23 cellular contexts compared by ENCODE assay signal in genomic region chr12:125455556-125455955, GRCh38.
DNase-seq lines count a peak whose midpoint lies in the region; ATAC-seq and TF ChIP-seq lines count a peak whose summit lies in the region.
"Had no signal": no experiment of that assay in that cellular context is flagged by ENCODE, and none has a peak within 500 bp of the region (broad histone marks: within the 10 kb centered on the region; RNA-seq: fewer than 3 reads in every experiment).

No MANE protein-coding gene starts in this region.

- H3K27ac ChIP-seq in breast epithelium (no peak overlapping the region), WERI-Rb-1 (no peak overlapping the region)
- H3K27ac ChIP-seq: A549, colonic mucosa, PC-9, SJCRH30, upper lobe of right lung had no signal

- no TSS peak for BruUV-seq in MCF 10A (replicated peaks; lab: Mats Ljungman, UMichigan)

- no peaks in the 10 kb centered on the region for H3K36me3 Mint-ChIP-seq in MCF 10A (ENCODE audit: insufficient read depth, unreplicated experiment)
- no peaks in the 10 kb centered on the region for H3K36me3 Mint-ChIP-seq in activated CD8-positive, alpha-beta T cell treated with anti-CD3 and anti-CD28 coated beads, Interleukin-2, amount 10 ng/mL, durations not matched to agents 7 days and 5 days (ENCODE audit: low read depth)
- H3K36me3 Mint-ChIP-seq: activated naive CD8-positive, alpha-beta T cell treated with anti-CD3 and anti-CD28 coated beads for 36 hours had no signal

- intact Hi-C loops in MCF 10A (cut with micrococcal nuclease) = no loop called here
- intact Hi-C loops in breast epithelium (cut with DNase I; ENCODE audit: low total_unique reads) = no loop called here

- TF ChIP-seq CTCF in MCF 10A (IDR thresholded peaks at IDR 0.05; ENCODE audit: unreplicated experiment) = no peak
- TF ChIP-seq CTCF in breast epithelium (IDR thresholded peaks at IDR 0.05) = no peak
- TF ChIP-seq CTCF in WERI-Rb-1 (IDR thresholded peaks at IDR 0.05; ENCODE audit: low read depth, low read length) = 0 out of 2 replicates have a peak, but pooled peaks have one; percentile 7

- no peak overlapping the region for H3K4me3 ChIP-seq in breast epithelium
- H3K4me3 ChIP-seq in WERI-Rb-1 (ENCODE audit: low read depth, low read length) = no peak overlapping the region
- H3K4me3 ChIP-seq: A549, colonic mucosa, PC-9, SJCRH30, upper lobe of right lung had no signal

- H3K9me3 ChIP-seq in breast epithelium (peaks cover 3 to 18% of the 10 kb centered on the region in 2 donors), WERI-Rb-1 (ENCODE audit: severe bottlenecking) (peaks cover 4% of the 10 kb centered on the region)
- H3K9me3 ChIP-seq: A549, colonic mucosa, SJCRH30 had no signal

- H3K4me1 ChIP-seq in breast epithelium = no peaks in the 10 kb centered on the region
- H3K4me1 ChIP-seq: A549, colonic mucosa, SJCRH30, upper lobe of right lung had no signal

- CTCF ChIA-PET in MCF 10A (lab: Yijun Ruan, JAX) = no interaction called here
- CTCF ChIA-PET in activated CD8-positive, alpha-beta T cell treated with anti-CD3 and anti-CD28 coated beads, Interleukin-2, amount 10 ng/mL, durations not matched to agents 7 days and 5 days (lab: Charles Lee) = no interaction called here

- no peak overlapping the region for H3K27ac Mint-ChIP-seq in MCF 10A (ENCODE audit: low read depth, unreplicated experiment)
- no peak overlapping the region for H3K27ac Mint-ChIP-seq in activated CD8-positive, alpha-beta T cell treated with anti-CD3 and anti-CD28 coated beads, Interleukin-2, amount 10 ng/mL, durations not matched to agents 7 days and 5 days
- H3K27ac Mint-ChIP-seq: activated naive CD8-positive, alpha-beta T cell treated with anti-CD3 and anti-CD28 coated beads for 36 hours; stimulated activated naive CD8-positive, alpha-beta T cell treated with anti-CD3 and anti-CD28 coated beads, Interleukin-15, amount 100 ng/mL, for 72 hours had no signal

- no peak overlapping the region for H3K4me3 Mint-ChIP-seq in MCF 10A (ENCODE audit: unreplicated experiment)
- H3K4me3 Mint-ChIP-seq in activated CD8-positive, alpha-beta T cell treated with anti-CD3 and anti-CD28 coated beads, Interleukin-2, amount 10 ng/mL, durations not matched to agents 7 days and 5 days = no peak overlapping the region
- H3K4me3 Mint-ChIP-seq: activated naive CD8-positive, alpha-beta T cell treated with anti-CD3 and anti-CD28 coated beads for 36 hours; naive thymus-derived CD4-positive, alpha-beta T cell; stimulated activated naive CD8-positive, alpha-beta T cell treated with anti-CD3 and anti-CD28 coated beads, Interleukin-15, amount 100 ng/mL, for 72 hours had no signal

- TF ChIP-seq POLR2A in breast epithelium (IDR thresholded peaks at IDR 0.05) = no peak

- DNase-seq in MCF 10A (ENCODE audit: unreplicated experiment) (peak; percentile 9), breast epithelium (ENCODE audit: low spot score in 2 of 2) (no peak), WERI-Rb-1 (no peak), medulla oblongata (ENCODE audit: extremely low spot score) (peak; percentile 34), glomerular visceral epithelial cell (ENCODE audit: extremely low spot score) (no peak), mesenteric fat pad (ENCODE audit: low spot score) (no peak)
- no peak for DNase-seq in activated CD8-positive, alpha-beta T cell treated with anti-CD3 and anti-CD28 coated beads, Interleukin-2, amount 10 ng/mL, durations not matched to agents 7 days and 5 days
- DNase-seq: activated CD4-positive, CD25-positive, alpha-beta regulatory T cell treated with anti-CD3 and anti-CD28 coated beads, Interleukin-2, amount 50 U/mL, for 72 hours; activated naive CD8-positive, alpha-beta T cell treated with anti-CD3 and anti-CD28 coated beads for 36 hours; colonic mucosa; DMS153; KBM-7; naive thymus-derived CD4-positive, alpha-beta T cell; NCI-H1436; NCI-H2171 treated with DMSO at 0.1 percent for 48 hours; PC-9; posterior cingulate gyrus; SJCRH30; stimulated activated CD4-positive, alpha-beta T cell treated with anti-CD3 and anti-CD28 coated beads, Interleukin-2, amount 100 ng/mL, for 48 hours; stimulated activated naive CD8-positive, alpha-beta T cell treated with anti-CD3 and anti-CD28 coated beads, Interleukin-15, amount 100 ng/mL, for 72 hours; upper lobe of right lung had no signal

- peaks cover 33% of the 10 kb centered on the region for H3K9me3 Mint-ChIP-seq in MCF 10A (ENCODE audit: unreplicated experiment)
- H3K9me3 Mint-ChIP-seq in activated CD8-positive, alpha-beta T cell treated with anti-CD3 and anti-CD28 coated beads, Interleukin-2, amount 10 ng/mL, durations not matched to agents 7 days and 5 days (ENCODE audit: insufficient read depth) = no peaks in the 10 kb centered on the region

- H3K27me3 ChIP-seq in breast epithelium (no peaks in the 10 kb centered on the region), WERI-Rb-1 (ENCODE audit: insufficient read depth, low read depth, severe bottlenecking) (peaks cover 45% of the 10 kb centered on the region)
- H3K27me3 ChIP-seq: colonic mucosa, SJCRH30 had no signal

- H3K36me3 ChIP-seq in breast epithelium (no peaks in the 10 kb centered on the region), WERI-Rb-1 (no peaks in the 10 kb centered on the region)
- H3K36me3 ChIP-seq: colonic mucosa, SJCRH30, upper lobe of right lung had no signal

- POLR2A ChIA-PET in MCF 10A (lab: Yijun Ruan, JAX) = no interaction called here
- POLR2A ChIA-PET in activated CD8-positive, alpha-beta T cell treated with anti-CD3 and anti-CD28 coated beads, Interleukin-2, amount 10 ng/mL, durations not matched to agents 7 days and 5 days (lab: Charles Lee) = no interaction called here

- peaks cover 14% of the 10 kb centered on the region for H3K27me3 Mint-ChIP-seq in MCF 10A (ENCODE audit: insufficient read depth, unreplicated experiment)
- peaks cover 2% of the 10 kb centered on the region for H3K27me3 Mint-ChIP-seq in activated CD8-positive, alpha-beta T cell treated with anti-CD3 and anti-CD28 coated beads, Interleukin-2, amount 10 ng/mL, durations not matched to agents 7 days and 5 days (ENCODE audit: low read depth)

- no peak for ATAC-seq in HG03520 (IDR thresholded peaks at IDR 0.05; ENCODE audit: unreplicated experiment)
- no peak for ATAC-seq in activated CD8-positive, alpha-beta T cell treated with anti-CD3 and anti-CD28 coated beads, Interleukin-2, amount 10 ng/mL, durations not matched to agents 7 days and 5 days
- ATAC-seq: A549; naive thymus-derived CD4-positive, alpha-beta T cell; stimulated activated naive CD8-positive, alpha-beta T cell treated with anti-CD3 and anti-CD28 coated beads, Interleukin-15, amount 100 ng/mL, for 72 hours; upper lobe of right lung had no signal

- no peaks in the 10 kb centered on the region for H3K4me1 Mint-ChIP-seq in MCF 10A (ENCODE audit: insufficient read depth, unreplicated experiment)
- H3K4me1 Mint-ChIP-seq in activated CD8-positive, alpha-beta T cell treated with anti-CD3 and anti-CD28 coated beads, Interleukin-2, amount 10 ng/mL, durations not matched to agents 7 days and 5 days (ENCODE audit: low read depth) = no peaks in the 10 kb centered on the region
- H3K4me1 Mint-ChIP-seq: activated naive CD8-positive, alpha-beta T cell treated with anti-CD3 and anti-CD28 coated beads for 36 hours; naive thymus-derived CD4-positive, alpha-beta T cell; stimulated activated naive CD8-positive, alpha-beta T cell treated with anti-CD3 and anti-CD28 coated beads, Interleukin-15, amount 100 ng/mL, for 72 hours had no signal

Comparison
In these comparisons a context has a peak if more than half of its experiments do, and no peak if none do; other contexts are left out.
1. DNase-seq: peak in MCF 10A (single experiment) and medulla oblongata (single experiment); none in breast epithelium (0 of 2), WERI-Rb-1 (single experiment), glomerular visceral epithelial cell (single experiment), activated CD8-positive, alpha-beta T cell treated with anti-CD3 and anti-CD28 coated beads, Interleukin-2, amount 10 ng/mL, durations not matched to agents 7 days and 5 days (single experiment) and mesenteric fat pad (single experiment).